ENCODE assay signal across 8 cellular contexts in the genomic region with DNA sequence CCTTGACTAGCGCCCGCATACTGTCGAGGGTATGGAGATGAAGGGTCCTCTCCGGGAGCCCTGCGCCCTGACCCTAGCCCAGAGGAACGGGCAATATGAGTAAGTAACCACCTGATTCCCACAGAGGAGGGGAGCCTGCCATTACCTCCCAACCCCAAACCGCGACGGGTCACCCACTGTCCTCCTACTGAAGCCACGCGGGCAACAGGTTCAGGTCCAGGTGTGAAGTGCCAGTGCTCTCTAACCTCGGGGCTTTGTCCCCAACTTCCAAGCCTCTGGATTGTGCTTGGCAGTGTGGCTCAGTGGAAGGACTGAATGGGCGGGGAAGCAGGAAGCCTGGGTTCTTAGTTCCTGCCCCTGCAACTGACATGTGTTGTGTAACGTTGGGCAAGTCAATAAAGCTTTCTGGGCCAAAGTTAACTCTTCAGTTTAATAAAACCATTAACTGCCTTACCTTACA. TPM values are rescaled to one million over a fixed set of nuclear protein-coding genes. Genes with fewer than 3 reads are reported as not detected.
A peak's percentile ranks its signal among the peaks of the same experiment; 100 is the strongest.
DNase-seq lines count a peak whose midpoint lies in the region; ATAC-seq, FAIRE-seq and TF ChIP-seq lines count a peak whose summit lies in the region.

No MANE protein-coding gene starts in this region.

- CTCF ChIA-PET in A549 (lab: Yijun Ruan, JAX), result interaction anchor here (0.7 to 1.0 kb wide), 4 partner anchors 11 to 54 kb away, joined by 3 read pairs; no protein-coding TSS in a partner anchor
- CTCF ChIA-PET in activated CD4-positive, alpha-beta memory T cell treated with anti-CD3 and anti-CD28 coated beads for 36 hours (lab: Charles Lee), result interaction anchor here (0.6 to 1.1 kb wide), 2 partner anchors 16 to 706 kb away, joined by 3 read pairs; no protein-coding TSS in a partner anchor

- H3K36me3 ChIP-seq in gastroesophageal sphincter, result no peaks in the 10 kb centered on the region
- no peaks in the 10 kb centered on the region for H3K36me3 ChIP-seq in psoas muscle (ENCODE audit: insufficient read depth in 1 of 2, low read depth in 1 of 2)

- H3K4me2 ChIP-seq in A549, result peak overlapping the region; percentile 91

- peaks cover 14% of the 10 kb centered on the region for H3K4me1 ChIP-seq in A549
- H3K4me1 ChIP-seq in gastroesophageal sphincter, result peaks cover 0 to 32% (median 0%) of the 10 kb centered on the region in 3 donors
- no peaks in the 10 kb centered on the region for H3K4me1 ChIP-seq in psoas muscle

- no peak overlapping the region for H3K27ac Mint-ChIP-seq in activated CD4-positive, alpha-beta memory T cell treated with anti-CD3 and anti-CD28 coated beads for 36 hours

- TF ChIP-seq RAD21 in A549 (conservative IDR thresholded peaks at IDR 0.05 in 1 of 2, IDR thresholded peaks at IDR 0.05 in 1 of 2), result no peak

- ATAC-seq in A549 (peak; percentile 71 to 84; a peak in 5 of 6 replicates), GM18868 (IDR thresholded peaks at IDR 0.05; ENCODE audit: unreplicated experiment) (peak; percentile 47), gastroesophageal sphincter (peak; percentile 63), psoas muscle (peak; percentile 59 to 68 (median 62))

- FAIRE-seq in A549 (lab: Jason Lieb, UNC), result no peak

- peak; percentile 18 to 25 for DNase-seq in A549 (ENCODE audit: low read depth in 1 of 2, low spot score in 1 of 2)
- DNase-seq in HK-2 (ENCODE audit: unreplicated experiment), result peak; percentile 21
- peak; percentile 9 for DNase-seq in activated CD4-positive, alpha-beta memory T cell treated with anti-CD3 and anti-CD28 coated beads for 36 hours
- DNase-seq in psoas muscle, result peak; percentile 15 to 51
- DNase-seq in foreskin melanocyte, result no peak
- DNase-seq in HuH-7.5 (ENCODE audit: low spot score), result no peak

- peaks cover 14% of the 10 kb centered on the region for H3K4me1 Mint-ChIP-seq in activated CD4-positive, alpha-beta memory T cell treated with anti-CD3 and anti-CD28 coated beads for 36 hours (ENCODE audit: low read depth)

- peak overlapping the region; percentile 46 for H3K4me3 Mint-ChIP-seq in activated CD4-positive, alpha-beta memory T cell treated with anti-CD3 and anti-CD28 coated beads for 36 hours

- H3K27ac ChIP-seq in A549 (peak overlapping the region; percentile 96 to 99), gastroesophageal sphincter (peak overlapping the region; percentile 88 to 91 (median 90)), psoas muscle (peak overlapping the region; percentile 81)

- WGBS in A549 (ENCODE audit: missing lambda C conversion rate), result 0% methylated on average over 6 of the region's 14 CpGs
- WGBS in gastroesophageal sphincter (ENCODE audit: low coverage in 1 of 2), 2 donors, result 23% methylated on average over 5 of the region's 14 CpGs; no CpG with 5 or more reads in 1 of the 2 donors
- 2 to 29% (median 9%) methylated on average over 5 to 14 of the region's 14 CpGs for WGBS in psoas muscle, 3 donors

- TF ChIP-seq EP300 in A549 (IDR thresholded peaks at IDR 0.05), result no peak
- no peak for TF ChIP-seq EP300 in gastroesophageal sphincter (IDR thresholded peaks at IDR 0.05)

- H3K36me3 Mint-ChIP-seq in activated CD4-positive, alpha-beta memory T cell treated with anti-CD3 and anti-CD28 coated beads for 36 hours, result no peaks in the 10 kb centered on the region

- H3K27me3 ChIP-seq in gastroesophageal sphincter, result no peaks in the 10 kb centered on the region
- no peaks in the 10 kb centered on the region for H3K27me3 ChIP-seq in psoas muscle (ENCODE audit: insufficient read depth in 3 of 3, low read length in 2 of 3)

- no peak for TF ChIP-seq CTCF in A549 (IDR thresholded peaks at IDR 0.05)
- TF ChIP-seq CTCF in gastroesophageal sphincter (IDR thresholded peaks at IDR 0.05), result no peak
- no peak for TF ChIP-seq CTCF in psoas muscle (IDR thresholded peaks at IDR 0.05)

- no peak for TF ChIP-seq POLR2A in A549 (IDR thresholded peaks at IDR 0.05; ENCODE audit: low read length)
- no peak for TF ChIP-seq POLR2A in gastroesophageal sphincter (IDR thresholded peaks at IDR 0.05)

- POLR2A ChIA-PET in A549 (lab: Yijun Ruan, JAX), result interaction anchor here (1.6 kb wide), 1 partner anchor 19 kb away, joined by 3 read pairs; no protein-coding TSS in a partner anchor
- POLR2A ChIA-PET in activated CD4-positive, alpha-beta memory T cell treated with anti-CD3 and anti-CD28 coated beads for 36 hours (lab: Charles Lee), result no interaction called here

- H3K9me3 ChIP-seq in A549 (no peaks in the 10 kb centered on the region), gastroesophageal sphincter (no peaks in the 10 kb centered on the region), psoas muscle (no peaks in the 10 kb centered on the region)

- H3K4me3 ChIP-seq in A549 (peak overlapping the region; percentile 95), gastroesophageal sphincter (peak overlapping the region; percentile 72 to 96), psoas muscle (peak overlapping the region; percentile 68)

- peaks cover 4% of the 10 kb centered on the region for H3K27me3 Mint-ChIP-seq in activated CD4-positive, alpha-beta memory T cell treated with anti-CD3 and anti-CD28 coated beads for 36 hours

- intact Hi-C loops in activated CD4-positive, alpha-beta memory T cell treated with anti-CD3 and anti-CD28 coated beads for 36 hours (cut with micrococcal nuclease), result no loop called here
- intact Hi-C loops in psoas muscle (cut with DNase I), result no loop called here

- no peaks in the 10 kb centered on the region for H3K9me3 Mint-ChIP-seq in activated CD4-positive, alpha-beta memory T cell treated with anti-CD3 and anti-CD28 coated beads for 36 hours

TF ChIP-seq in A549, 52 proteins besides CTCF, POLR2A, EP300 and RAD21:
- TF ChIP-seq KDM1A (IDR thresholded peaks at IDR 0.05; ENCODE audit: low read depth) (no peak), MAX (IDR thresholded peaks at IDR 0.05) (peak; percentile 21; the same call in 1 of the 2 replicates), CEBPB (IDR thresholded peaks at IDR 0.05) (peak in 1 of 2 experiments; percentile 27; a peak in 1 of 4 replicates), JUN (IDR thresholded peaks at IDR 0.05) (0 out of 5 replicates have a peak, but pooled peaks of 1 of the 2 experiments have one; percentile 1), EHMT2 (IDR thresholded peaks at IDR 0.05; ENCODE audit: low read depth) (no peak)

RNA-seq across cellular contexts. Expression of gene OCRL, which starts 0.7 kb away (rescaled TPM):
- polyA plus RNA-seq in A549 (2011; rRNA removed) (49.0 and 51.4 TPM in 2 replicates), A549 (2017; fragmentation: RNase III; extraction: RNeasy Plus Mini Kit Qiagen cat#74134 plus additional on column Dnase treatment) (22.4 to 23.9 TPM (median 22.4 TPM) in 3 replicates), psoas muscle (10 to 100 TPM in 1 of 3 donors, 1 to 10 TPM in 2; 5.1 to 11.3 (median 5.2) TPM)
- polyA plus RNA-seq in A549 (2012; cell fraction: cytosol; rRNA removed), result 11.0 and 14.6 TPM in 2 replicates
- polyA plus RNA-seq in A549 (2012; cell fraction: nucleus; rRNA removed), result 15.2 and 22.5 TPM in 2 replicates
- 21.2 and 21.5 TPM in 2 replicates for polyA minus RNA-seq in A549 (2011; rRNA and poly(A)+ RNA removed)
- total RNA-seq in activated CD4-positive, alpha-beta memory T cell treated with anti-CD3 and anti-CD28 coated beads for 36 hours, result 1 to 10 TPM; 2.8 to 3.2 TPM
- total RNA-seq in gastroesophageal sphincter (10 to 100 TPM; 32.4 to 72.1 (median 57.8) TPM), psoas muscle (10 to 100 TPM in 3 of 4 donors, 1 to 10 TPM in 1; 9.0 to 14.8 (median 11.3) TPM)

RNA-seq across cellular contexts. Expression of gene SMARCA1, which starts 17.5 kb away (rescaled TPM):
- polyA plus RNA-seq in A549 (2011; rRNA removed) (63.7 and 77.2 TPM in 2 replicates), A549 (2017; fragmentation: RNase III; extraction: RNeasy Plus Mini Kit Qiagen cat#74134 plus additional on column Dnase treatment) (56.5 to 72.4 TPM (median 71.8 TPM) in 3 replicates), psoas muscle (10 to 100 TPM in 1 of 3 donors, 1 to 10 TPM in 2; 8.5 to 13.6 (median 9.3) TPM)
- 11.5 and 12.0 TPM in 2 replicates for polyA plus RNA-seq in A549 (2012; cell fraction: cytosol; rRNA removed)
- polyA plus RNA-seq in A549 (2012; cell fraction: nucleus; rRNA removed), result 8.3 and 12.3 TPM in 2 replicates
- polyA minus RNA-seq in A549 (2011; rRNA and poly(A)+ RNA removed), result 15.3 and 15.6 TPM in 2 replicates
- under 1 TPM; 0.10 to 0.21 TPM for total RNA-seq in activated CD4-positive, alpha-beta memory T cell treated with anti-CD3 and anti-CD28 coated beads for 36 hours
- total RNA-seq in gastroesophageal sphincter (10 to 100 TPM; 55.4 to 91.7 (median 64.1) TPM), psoas muscle (10 to 100 TPM; 14.2 to 29.3 (median 21.5) TPM)

Comparison
In these comparisons a context has a peak if more than half of its experiments do, and no peak if none do; other contexts are left out.
1. DNase-seq: peak in A549 (2 of 2), HK-2 (single experiment), activated CD4-positive, alpha-beta memory T cell treated with anti-CD3 and anti-CD28 coated beads for 36 hours (single experiment) and psoas muscle (2 of 2); none in foreskin melanocyte (single experiment) and HuH-7.5 (single experiment).
2. RNA of gene SMARCA1, which starts 17.5 kb away (total RNA-seq): 55.4 to 91.7 TPM in gastroesophageal sphincter and 14.2 to 29.3 TPM in psoas muscle; 0.10 to 0.21 TPM in activated CD4-positive, alpha-beta memory T cell treated with anti-CD3 and anti-CD28 coated beads for 36 hours; every median in the first group is over 10 times any median in the second.
3. Peak in every context shown above with its lines, with median percentiles within 50 percentile points of each other: ATAC-seq, H3K27ac ChIP-seq and H3K4me3 ChIP-seq.